In genomic region chr5:54844905-54845566, GRCh38 we compare ENCODE assay signal across 8 cellular contexts.
A peak's percentile ranks its signal among the peaks of the same experiment; 100 is the strongest.
DNase-seq lines count a peak whose midpoint lies in the region; ATAC-seq, FAIRE-seq and TF ChIP-seq lines count a peak whose summit lies in the region.

No MANE protein-coding gene starts in this region.

- no peak overlapping the region for H3K4me3 Mint-ChIP-seq in activated CD4-positive, alpha-beta memory T cell treated with anti-CD3 and anti-CD28 coated beads, Interleukin-2, amount 10 ng/mL, durations not matched to agents 7 days and 5 days

- no peaks in the 10 kb centered on the region for H3F3A ChIP-seq in MM.1S (ENCODE audit: insufficient read depth, low read length)

- POLR2A ChIA-PET in activated CD4-positive, alpha-beta memory T cell treated with anti-CD3 and anti-CD28 coated beads, Interleukin-2, amount 10 ng/mL, durations not matched to agents 7 days and 5 days (lab: Charles Lee) = interaction anchor here (0.9 to 3.1 kb wide), 12 partner anchors 22 to 328 kb away, joined by 3 to 31 read pairs (median 4); partner anchors contain the start of gene SNX18

- H3K27ac ChIP-seq in MM.1S (ENCODE audit: low read length) = no peak overlapping the region
- H3K27ac ChIP-seq in right atrium auricular region = no peak overlapping the region

- H3K4me1 Mint-ChIP-seq in activated CD4-positive, alpha-beta memory T cell treated with anti-CD3 and anti-CD28 coated beads, Interleukin-2, amount 10 ng/mL, durations not matched to agents 7 days and 5 days = peaks cover 12% of the 10 kb centered on the region

- no peaks in the 10 kb centered on the region for H3K36me3 ChIP-seq in MM.1S (replicated peaks; ENCODE audit: insufficient read depth, low read length)
- H3K36me3 ChIP-seq in adipocyte (ENCODE audit: control insufficient read depth, insufficient read depth, low read length, severe bottlenecking) = no peaks in the 10 kb centered on the region
- no peaks in the 10 kb centered on the region for H3K36me3 ChIP-seq in right atrium auricular region

- no peaks in the 10 kb centered on the region for H3K9me3 Mint-ChIP-seq in activated CD4-positive, alpha-beta memory T cell treated with anti-CD3 and anti-CD28 coated beads, Interleukin-2, amount 10 ng/mL, durations not matched to agents 7 days and 5 days

- no peaks in the 10 kb centered on the region for H4K20me1 ChIP-seq in MM.1S (ENCODE audit: insufficient read depth, low read length)

- peak; percentile 77 for DNase-seq in MM.1S
- DNase-seq in adipocyte (ENCODE audit: low read depth) = peak; percentile 93
- no peak for DNase-seq in right atrium auricular region (ENCODE audit: low spot score)
- DNase-seq in skeletal muscle cell (ENCODE audit: low read depth) = peak; percentile 33
- no peak for DNase-seq in activated CD8-positive, alpha-beta memory T cell treated with anti-CD3 and anti-CD28 coated beads, Interleukin-2, amount 50 U/mL, for 4 hours
- no peak for DNase-seq in activated CD4-positive, alpha-beta memory T cell treated with anti-CD3 and anti-CD28 coated beads, Interleukin-2, amount 10 ng/mL, durations not matched to agents 7 days and 5 days

- no peaks in the 10 kb centered on the region for H3K36me3 Mint-ChIP-seq in activated CD4-positive, alpha-beta memory T cell treated with anti-CD3 and anti-CD28 coated beads, Interleukin-2, amount 10 ng/mL, durations not matched to agents 7 days and 5 days (ENCODE audit: low read depth)

- H3K27me3 ChIP-seq in MM.1S (replicated peaks; ENCODE audit: insufficient read depth, low read length) (no peaks in the 10 kb centered on the region), adipocyte (replicated peaks; ENCODE audit: control insufficient read depth, insufficient read depth, low read length) (no peaks in the 10 kb centered on the region), right atrium auricular region (no peaks in the 10 kb centered on the region)

- H3K27ac Mint-ChIP-seq in activated CD4-positive, alpha-beta memory T cell treated with anti-CD3 and anti-CD28 coated beads, Interleukin-2, amount 10 ng/mL, durations not matched to agents 7 days and 5 days = no peak overlapping the region

- TF ChIP-seq CTCF in MM.1S (IDR thresholded peaks at IDR 0.05; ENCODE audit: low read length) (peak; percentile 58), right atrium auricular region (IDR thresholded peaks at IDR 0.05) (peak; percentile 44 to 81)

- peak overlapping the region; percentile 78; the same call in 1 of the 2 replicates for H3K4me2 ChIP-seq in MM.1S (ENCODE audit: low read depth, low read length)

- H3K4me3 ChIP-seq in MM.1S (ENCODE audit: low read length) (peak overlapping the region; percentile 48), adipocyte (ENCODE audit: low read length) (peak overlapping the region; percentile 47), right atrium auricular region (peak overlapping the region in 1 of 2 donors; percentile 25), skeletal muscle cell (ENCODE audit: low read depth, low read length) (no peak overlapping the region)

- H3K9me3 ChIP-seq in MM.1S (replicated peaks; ENCODE audit: insufficient read depth, low read length) (no peaks in the 10 kb centered on the region), adipocyte (ENCODE audit: control insufficient read depth, low read length) (no peaks in the 10 kb centered on the region), right atrium auricular region (no peaks in the 10 kb centered on the region)

- peaks cover 12% of the 10 kb centered on the region; the same call in 1 of the 2 replicates for H3K4me1 ChIP-seq in MM.1S (ENCODE audit: low read length)
- H3K4me1 ChIP-seq in adipocyte (ENCODE audit: control insufficient read depth, insufficient read depth, low read length) = peaks cover 14% of the 10 kb centered on the region
- no peaks in the 10 kb centered on the region for H3K4me1 ChIP-seq in right atrium auricular region

- H3K27me3 Mint-ChIP-seq in activated CD4-positive, alpha-beta memory T cell treated with anti-CD3 and anti-CD28 coated beads, Interleukin-2, amount 10 ng/mL, durations not matched to agents 7 days and 5 days = peaks cover 18% of the 10 kb centered on the region

- no peaks in the 10 kb centered on the region for H3K79me2 ChIP-seq in MM.1S (ENCODE audit: low read length)

- no peaks in the 10 kb centered on the region for H3K9me2 ChIP-seq in MM.1S (replicated peaks; ENCODE audit: insufficient read depth, low read length)

- CTCF ChIA-PET in activated CD4-positive, alpha-beta memory T cell treated with anti-CD3 and anti-CD28 coated beads, Interleukin-2, amount 10 ng/mL, durations not matched to agents 7 days and 5 days (lab: Charles Lee) = interaction anchor here (0.6 to 4.7 kb wide), 39 partner anchors 10 to 385 kb away, joined by 3 to 132 read pairs (median 4); partner anchors contain the start of genes GPX8 and SNX18

- peak; percentile 91 for FAIRE-seq in G401.6 (lab: Jason Lieb, UNC)

- peak overlapping the region; percentile 45; the same call in 1 of the 2 replicates for H3K9ac ChIP-seq in MM.1S (ENCODE audit: low read length)
- peak overlapping the region; percentile 73 for H3K9ac ChIP-seq in adipocyte (ENCODE audit: low read length)

- peak overlapping the region; percentile 83 for H2AFZ ChIP-seq in MM.1S (ENCODE audit: low read length)

- no peak for ATAC-seq in GM21528 (IDR thresholded peaks at IDR 0.05; ENCODE audit: low FRiP score, unreplicated experiment)

Comparison
In these comparisons a context has a peak if more than half of its experiments do, and no peak if none do; other contexts are left out.
1. DNase-seq: peak in MM.1S (single experiment), adipocyte (single experiment) and skeletal muscle cell (single experiment); none in right atrium auricular region (single experiment), activated CD8-positive, alpha-beta memory T cell treated with anti-CD3 and anti-CD28 coated beads, Interleukin-2, amount 50 U/mL, for 4 hours (single experiment) and activated CD4-positive, alpha-beta memory T cell treated with anti-CD3 and anti-CD28 coated beads, Interleukin-2, amount 10 ng/mL, durations not matched to agents 7 days and 5 days (single experiment).